2 cellular contexts compared by ENCODE assay signal in the genomic region with DNA sequence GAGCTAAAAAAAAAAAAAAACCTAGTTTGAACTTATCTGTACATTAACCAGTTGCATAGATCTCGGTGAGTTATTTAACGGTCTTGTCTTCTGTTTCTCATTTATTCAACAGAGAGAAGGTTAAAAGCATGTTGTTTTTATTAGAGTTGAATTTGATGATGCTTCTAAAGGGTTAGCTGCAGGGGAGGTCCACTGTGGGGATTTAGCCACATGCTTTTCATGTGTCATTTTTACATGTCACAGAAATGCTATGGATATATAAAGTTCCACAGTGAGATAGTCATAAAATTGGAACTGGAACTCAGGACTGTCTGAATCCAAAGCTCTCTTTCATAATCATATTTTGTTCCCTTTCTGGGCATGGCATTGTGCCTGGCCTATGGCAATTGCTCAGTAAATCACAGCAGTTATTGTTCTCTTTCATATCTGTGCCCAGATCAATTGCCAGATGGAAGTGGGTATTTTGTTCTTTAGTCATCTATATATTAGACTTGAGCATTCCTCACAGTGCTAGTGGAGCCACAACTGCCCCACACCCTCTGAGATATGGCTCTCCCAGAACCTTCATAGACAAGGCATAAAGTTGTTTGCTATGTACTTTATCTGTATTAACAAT.
TF ChIP-seq lines count a peak whose summit lies in the region.

No MANE protein-coding gene starts in this region.

TF ChIP-seq in SK-N-SH, 30 proteins besides CTCF, POLR2A, EP300 and RAD21 (continued from another document and continues in another):
- TF ChIP-seq TCF12 (IDR thresholded peaks at IDR 0.05) (peak; percentile 76), CHD2 (IDR thresholded peaks at IDR 0.05; ENCODE audit: low read length, partially characterized antibody) (no peak), RFX5 (IDR thresholded peaks at IDR 0.05; ENCODE audit: low read length) (no peak), FOXJ3 (CRISPR knock-in tag; IDR thresholded peaks at IDR 0.05) (no peak), POLR2AphosphoS5 (IDR thresholded peaks at IDR 0.05; ENCODE audit: low read depth, low read length) (no peak), GATA2 (CRISPR knock-in tag; IDR thresholded peaks at IDR 0.05) (peak; percentile 45), FOSL2 (IDR thresholded peaks at IDR 0.05; ENCODE audit: borderline replicate concordance, low read depth) (no peak; the same call in 1 of the 2 replicates), TEAD4 (IDR thresholded peaks at IDR 0.05; ENCODE audit: borderline replicate concordance, insufficient read depth) (peak; percentile 54; the same call in 1 of the 2 replicates), GABPA (IDR thresholded peaks at IDR 0.05; ENCODE audit: low read depth) (no peak), NFIC (IDR thresholded peaks at IDR 0.05; ENCODE audit: borderline replicate concordance) (peak; percentile 58), NRF1 (IDR thresholded peaks at IDR 0.05; ENCODE audit: low read depth, low read length) (no peak), JUND (IDR thresholded peaks at IDR 0.05) (peak; percentile 47), RXRA (IDR thresholded peaks at IDR 0.05; ENCODE audit: borderline replicate concordance, low read depth) (no peak), MXI1 (IDR thresholded peaks at IDR 0.05; ENCODE audit: low read depth, low read length) (no peak; the same call in 1 of the 2 replicates), EZH2phosphoT487 (IDR thresholded peaks at IDR 0.05; ENCODE audit: borderline replicate concordance, low read depth) (no peak), RCOR1 (IDR thresholded peaks at IDR 0.05; ENCODE audit: low read length) (no peak), MEF2A (IDR thresholded peaks at IDR 0.05; ENCODE audit: borderline replicate concordance, low read depth) (no peak), SMC3 (IDR thresholded peaks at IDR 0.05; ENCODE audit: low read depth, low read length) (no peak)
- TF ChIP-seq, protein P1, sequence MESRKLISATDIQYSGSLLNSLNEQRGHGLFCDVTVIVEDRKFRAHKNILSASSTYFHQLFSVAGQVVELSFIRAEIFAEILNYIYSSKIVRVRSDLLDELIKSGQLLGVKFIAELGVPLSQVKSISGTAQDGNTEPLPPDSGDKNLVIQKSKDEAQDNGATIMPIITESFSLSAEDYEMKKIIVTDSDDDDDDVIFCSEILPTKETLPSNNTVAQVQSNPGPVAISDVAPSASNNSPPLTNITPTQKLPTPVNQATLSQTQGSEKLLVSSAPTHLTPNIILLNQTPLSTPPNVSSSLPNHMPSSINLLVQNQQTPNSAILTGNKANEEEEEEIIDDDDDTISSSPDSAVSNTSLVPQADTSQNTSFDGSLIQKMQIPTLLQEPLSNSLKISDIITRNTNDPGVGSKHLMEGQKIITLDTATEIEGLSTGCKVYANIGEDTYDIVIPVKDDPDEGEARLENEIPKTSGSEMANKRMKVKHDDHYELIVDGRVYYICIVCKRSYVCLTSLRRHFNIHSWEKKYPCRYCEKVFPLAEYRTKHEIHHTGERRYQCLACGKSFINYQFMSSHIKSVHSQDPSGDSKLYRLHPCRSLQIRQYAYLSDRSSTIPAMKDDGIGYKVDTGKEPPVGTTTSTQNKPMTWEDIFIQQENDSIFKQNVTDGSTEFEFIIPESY (IDR thresholded peaks at IDR 0.05; ENCODE audit: borderline replicate concordance, low read depth): no peak
- TF ChIP-seq, protein P2, sequence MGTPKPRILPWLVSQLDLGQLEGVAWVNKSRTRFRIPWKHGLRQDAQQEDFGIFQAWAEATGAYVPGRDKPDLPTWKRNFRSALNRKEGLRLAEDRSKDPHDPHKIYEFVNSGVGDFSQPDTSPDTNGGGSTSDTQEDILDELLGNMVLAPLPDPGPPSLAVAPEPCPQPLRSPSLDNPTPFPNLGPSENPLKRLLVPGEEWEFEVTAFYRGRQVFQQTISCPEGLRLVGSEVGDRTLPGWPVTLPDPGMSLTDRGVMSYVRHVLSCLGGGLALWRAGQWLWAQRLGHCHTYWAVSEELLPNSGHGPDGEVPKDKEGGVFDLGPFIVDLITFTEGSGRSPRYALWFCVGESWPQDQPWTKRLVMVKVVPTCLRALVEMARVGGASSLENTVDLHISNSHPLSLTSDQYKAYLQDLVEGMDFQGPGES (IDR thresholded peaks at IDR 0.05; ENCODE audit: low read depth, low read length): no peak
- TF ChIP-seq, protein P3, sequence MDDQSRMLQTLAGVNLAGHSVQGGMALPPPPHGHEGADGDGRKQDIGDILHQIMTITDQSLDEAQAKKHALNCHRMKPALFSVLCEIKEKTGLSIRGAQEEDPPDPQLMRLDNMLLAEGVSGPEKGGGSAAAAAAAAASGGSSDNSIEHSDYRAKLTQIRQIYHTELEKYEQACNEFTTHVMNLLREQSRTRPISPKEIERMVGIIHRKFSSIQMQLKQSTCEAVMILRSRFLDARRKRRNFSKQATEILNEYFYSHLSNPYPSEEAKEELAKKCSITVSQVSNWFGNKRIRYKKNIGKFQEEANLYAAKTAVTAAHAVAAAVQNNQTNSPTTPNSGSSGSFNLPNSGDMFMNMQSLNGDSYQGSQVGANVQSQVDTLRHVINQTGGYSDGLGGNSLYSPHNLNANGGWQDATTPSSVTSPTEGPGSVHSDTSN (IDR thresholded peaks at IDR 0.05): peak; percentile 63
- TF ChIP-seq, protein P4, sequence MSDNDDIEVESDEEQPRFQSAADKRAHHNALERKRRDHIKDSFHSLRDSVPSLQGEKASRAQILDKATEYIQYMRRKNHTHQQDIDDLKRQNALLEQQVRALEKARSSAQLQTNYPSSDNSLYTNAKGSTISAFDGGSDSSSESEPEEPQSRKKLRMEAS (IDR thresholded peaks at IDR 0.05; ENCODE audit: low read depth): no peak
- TF ChIP-seq, protein P5, sequence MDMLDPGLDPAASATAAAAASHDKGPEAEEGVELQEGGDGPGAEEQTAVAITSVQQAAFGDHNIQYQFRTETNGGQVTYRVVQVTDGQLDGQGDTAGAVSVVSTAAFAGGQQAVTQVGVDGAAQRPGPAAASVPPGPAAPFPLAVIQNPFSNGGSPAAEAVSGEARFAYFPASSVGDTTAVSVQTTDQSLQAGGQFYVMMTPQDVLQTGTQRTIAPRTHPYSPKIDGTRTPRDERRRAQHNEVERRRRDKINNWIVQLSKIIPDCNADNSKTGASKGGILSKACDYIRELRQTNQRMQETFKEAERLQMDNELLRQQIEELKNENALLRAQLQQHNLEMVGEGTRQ (IDR thresholded peaks at IDR 0.05; ENCODE audit: borderline replicate concordance, low read depth, low read length): no peak

TF ChIP-seq in SK-N-SH treated with all-trans-retinoic acid at 6 μM for 48 hours, 23 proteins besides CTCF, POLR2A, EP300 and RAD21 (continued from another document):
- TF ChIP-seq TCF4 (CRISPR knock-in tag; IDR thresholded peaks at IDR 0.05; ENCODE audit: borderline replicate concordance): peak; percentile 16; the same call in 1 of the 2 replicates
- TF ChIP-seq, protein P6, sequence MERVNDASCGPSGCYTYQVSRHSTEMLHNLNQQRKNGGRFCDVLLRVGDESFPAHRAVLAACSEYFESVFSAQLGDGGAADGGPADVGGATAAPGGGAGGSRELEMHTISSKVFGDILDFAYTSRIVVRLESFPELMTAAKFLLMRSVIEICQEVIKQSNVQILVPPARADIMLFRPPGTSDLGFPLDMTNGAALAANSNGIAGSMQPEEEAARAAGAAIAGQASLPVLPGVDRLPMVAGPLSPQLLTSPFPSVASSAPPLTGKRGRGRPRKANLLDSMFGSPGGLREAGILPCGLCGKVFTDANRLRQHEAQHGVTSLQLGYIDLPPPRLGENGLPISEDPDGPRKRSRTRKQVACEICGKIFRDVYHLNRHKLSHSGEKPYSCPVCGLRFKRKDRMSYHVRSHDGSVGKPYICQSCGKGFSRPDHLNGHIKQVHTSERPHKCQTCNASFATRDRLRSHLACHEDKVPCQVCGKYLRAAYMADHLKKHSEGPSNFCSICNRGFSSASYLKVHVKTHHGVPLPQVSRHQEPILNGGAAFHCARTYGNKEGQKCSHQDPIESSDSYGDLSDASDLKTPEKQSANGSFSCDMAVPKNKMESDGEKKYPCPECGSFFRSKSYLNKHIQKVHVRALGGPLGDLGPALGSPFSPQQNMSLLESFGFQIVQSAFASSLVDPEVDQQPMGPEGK (CRISPR knock-in tag; IDR thresholded peaks at IDR 0.05; ENCODE audit: borderline replicate concordance): no peak
- TF ChIP-seq ZFP3 (CRISPR knock-in tag; IDR thresholded peaks at IDR 0.05): no peak
